9 cellular contexts compared by ENCODE assay signal in the genomic region with DNA sequence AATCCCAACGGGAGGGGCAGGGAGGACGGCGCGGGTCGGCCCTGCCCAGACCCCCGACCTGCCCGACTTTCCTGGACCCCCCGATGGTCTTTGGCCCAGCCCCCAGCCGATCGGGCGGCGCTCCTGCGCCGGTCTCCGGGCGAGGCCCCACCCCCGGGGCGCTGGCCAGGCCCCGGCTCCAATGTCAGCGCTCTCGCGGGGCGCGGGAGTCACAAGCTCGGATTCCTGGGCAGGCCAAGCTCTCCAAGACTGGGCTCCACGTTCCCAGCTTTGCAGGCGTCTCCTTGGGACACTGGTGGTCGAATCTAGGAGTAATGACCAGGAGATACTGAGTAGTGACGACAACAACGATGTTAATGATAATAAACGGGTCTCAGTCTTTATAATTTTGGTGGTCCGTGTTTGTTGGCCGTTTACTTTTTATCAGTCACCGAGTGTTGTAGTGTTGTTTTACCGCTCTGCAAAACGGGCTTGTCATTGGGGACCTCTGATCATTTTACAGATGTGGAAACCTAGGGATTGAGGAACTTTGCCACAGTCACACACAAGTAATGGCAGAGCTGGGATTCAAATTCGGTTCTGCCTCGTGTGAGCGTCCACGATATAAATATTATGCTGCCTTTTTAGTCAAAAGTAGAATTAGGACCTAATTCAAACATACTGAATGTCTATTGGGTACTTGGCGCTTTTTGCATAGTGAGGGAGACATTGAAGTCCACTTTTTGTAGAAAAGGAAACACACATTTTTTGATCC. TPM values are rescaled to one million over a fixed set of nuclear protein-coding genes. Genes with fewer than 3 reads are reported as not detected.
DNase-seq lines count a peak whose midpoint lies in the region; ATAC-seq and TF ChIP-seq lines count a peak whose summit lies in the region.
"Had no signal": no experiment of that assay in that cellular context is flagged by ENCODE, and none has a peak within 500 bp of the region (broad histone marks: within the 10 kb centered on the region; RNA-seq: fewer than 3 reads in every experiment).

No MANE protein-coding gene starts in this region.

- no peaks in the 10 kb centered on the region for H3K27me3 Mint-ChIP-seq in activated CD4-positive, alpha-beta memory T cell treated with anti-CD3 and anti-CD28 coated beads, Interleukin-2, amount 10 ng/mL, durations not matched to agents 7 days and 5 days
- peaks cover 12% of the 10 kb centered on the region for H3K27me3 Mint-ChIP-seq in endothelial cell (ENCODE audit: unreplicated experiment)

- ATAC-seq in Right ventricle myocardium inferior (peak; percentile 79), HG02884 (IDR thresholded peaks at IDR 0.05; ENCODE audit: unreplicated experiment) (peak; percentile 29), mucosa of descending colon (peak; percentile 84)

- no peak for TF ChIP-seq CTCF in endothelial cell (IDR thresholded peaks at IDR 0.05; ENCODE audit: unreplicated experiment)
- no peak for TF ChIP-seq CTCF in mucosa of descending colon (IDR thresholded peaks at IDR 0.05)

- CTCF ChIA-PET in activated CD4-positive, alpha-beta memory T cell treated with anti-CD3 and anti-CD28 coated beads, Interleukin-2, amount 10 ng/mL, durations not matched to agents 7 days and 5 days (lab: Charles Lee) = interaction anchor here (0.9 to 1.3 kb wide), 3 partner anchors 9 to 61 kb away, joined by 4 to 14 read pairs (median 4); no protein-coding TSS in a partner anchor

- peak overlapping the region; percentile 85 for H3K27ac Mint-ChIP-seq in activated CD4-positive, alpha-beta memory T cell treated with anti-CD3 and anti-CD28 coated beads, Interleukin-2, amount 10 ng/mL, durations not matched to agents 7 days and 5 days
- H3K27ac Mint-ChIP-seq in endothelial cell (ENCODE audit: unreplicated experiment) = peak overlapping the region; percentile 96

- intact Hi-C loops in Right ventricle myocardium inferior (cut with DNase I) = no loop called here
- intact Hi-C loops in cardiac septum (cut with DNase I) = no loop called here
- intact Hi-C loops in mucosa of descending colon (cut with DNase I, micrococcal nuclease) = loop anchor here in 1 of 2 donors (10.0 kb wide), 1 partner anchor 61 kb away; the partner anchor contains the start of genes DNASE2 and KLF1

- H3K9me3 Mint-ChIP-seq in activated CD4-positive, alpha-beta memory T cell treated with anti-CD3 and anti-CD28 coated beads, Interleukin-2, amount 10 ng/mL, durations not matched to agents 7 days and 5 days = no peaks in the 10 kb centered on the region
- H3K9me3 Mint-ChIP-seq in endothelial cell (ENCODE audit: unreplicated experiment) = no peaks in the 10 kb centered on the region

- POLR2A ChIA-PET in activated CD4-positive, alpha-beta memory T cell treated with anti-CD3 and anti-CD28 coated beads, Interleukin-2, amount 10 ng/mL, durations not matched to agents 7 days and 5 days (lab: Charles Lee) = interaction anchor here (0.6 to 5.4 kb wide), 7 partner anchors 9 to 154 kb away, joined by 3 to 43 read pairs (median 9); partner anchors contain the start of genes CALR, DNASE2, FARSA and GADD45GIP1

- peak overlapping the region; percentile 80 for H3K4me3 ChIP-seq in mucosa of descending colon

- DNase-seq in Right ventricle myocardium inferior (ENCODE audit: missing footprints) (peak; percentile 83), cardiac septum (ENCODE audit: low spot score) (no peak), NCI-H2196 (lab: John Stamatoyannopoulos, UW; ENCODE audit: unreplicated experiment) (peak; percentile 46), endothelial cell (ENCODE audit: low spot score) (peak; percentile 87), mucosa of descending colon (peak; percentile 75 to 84 (median 84)), stromal cell of bone marrow (ENCODE audit: low read depth) (peak; percentile 62)
- DNase-seq in activated CD4-positive, alpha-beta memory T cell treated with anti-CD3 and anti-CD28 coated beads, Interleukin-2, amount 10 ng/mL, durations not matched to agents 7 days and 5 days = peak; percentile 61

- no peaks in the 10 kb centered on the region for H3K9me3 ChIP-seq in mucosa of descending colon

- peaks cover 17% of the 10 kb centered on the region for H3K4me1 ChIP-seq in mucosa of descending colon (ENCODE audit: low read depth)

- peaks cover 76% of the 10 kb centered on the region for H3K4me1 Mint-ChIP-seq in activated CD4-positive, alpha-beta memory T cell treated with anti-CD3 and anti-CD28 coated beads, Interleukin-2, amount 10 ng/mL, durations not matched to agents 7 days and 5 days
- H3K4me1 Mint-ChIP-seq in endothelial cell (ENCODE audit: unreplicated experiment) = peaks cover 15% of the 10 kb centered on the region

- H3K36me3 Mint-ChIP-seq in activated CD4-positive, alpha-beta memory T cell treated with anti-CD3 and anti-CD28 coated beads, Interleukin-2, amount 10 ng/mL, durations not matched to agents 7 days and 5 days (ENCODE audit: low read depth) = peaks cover 85% of the 10 kb centered on the region
- H3K36me3 Mint-ChIP-seq in endothelial cell (ENCODE audit: low read depth, unreplicated experiment) = peaks cover 42% of the 10 kb centered on the region

- H3K36me3 ChIP-seq in mucosa of descending colon (ENCODE audit: low read depth) = peaks cover 8% of the 10 kb centered on the region

- peak overlapping the region; percentile 92 for H3K4me3 Mint-ChIP-seq in activated CD4-positive, alpha-beta memory T cell treated with anti-CD3 and anti-CD28 coated beads, Interleukin-2, amount 10 ng/mL, durations not matched to agents 7 days and 5 days
- peak overlapping the region; percentile 95 for H3K4me3 Mint-ChIP-seq in endothelial cell (ENCODE audit: unreplicated experiment)

RNA-seq across cellular contexts. Expression of gene RAD23A, which starts 0.6 kb away (rescaled TPM):
- total RNA-seq in Right ventricle myocardium inferior (171 TPM), cardiac septum (143 TPM), endothelial cell (ENCODE audit: unreplicated experiment) (44.7 TPM), mucosa of descending colon (100 to 1,000 TPM in 1 of 3 donors, 10 to 100 TPM in 2; 76.4 to 117 (median 81.4) TPM)
- 100 to 1,000 TPM; 119 to 123 TPM for total RNA-seq in activated CD4-positive, alpha-beta memory T cell treated with anti-CD3 and anti-CD28 coated beads, Interleukin-2, amount 10 ng/mL, durations not matched to agents 7 days and 5 days

RNA-seq across cellular contexts. Expression of gene CALR, which starts 7.9 kb away (rescaled TPM):
- total RNA-seq in Right ventricle myocardium inferior (496 TPM), cardiac septum (412 TPM), endothelial cell (ENCODE audit: unreplicated experiment) (963 TPM), mucosa of descending colon (100 to 1,000 TPM; 433 to 945 (median 637) TPM)
- 100 to 1,000 TPM; 640 to 660 TPM for total RNA-seq in activated CD4-positive, alpha-beta memory T cell treated with anti-CD3 and anti-CD28 coated beads, Interleukin-2, amount 10 ng/mL, durations not matched to agents 7 days and 5 days

RNA-seq across cellular contexts. Expression of gene GADD45GIP1, which starts 10.8 kb away (rescaled TPM):
- total RNA-seq in Right ventricle myocardium inferior (33.7 TPM), cardiac septum (23.5 TPM), endothelial cell (ENCODE audit: unreplicated experiment) (20.8 TPM), mucosa of descending colon (10 to 100 TPM in 2 of 3 donors, 1 to 10 TPM in 1; 10.0 to 16.4 (median 14.1) TPM)
- 10 to 100 TPM; 17.5 to 18.4 TPM for total RNA-seq in activated CD4-positive, alpha-beta memory T cell treated with anti-CD3 and anti-CD28 coated beads, Interleukin-2, amount 10 ng/mL, durations not matched to agents 7 days and 5 days

RNA-seq across cellular contexts. Expression of gene FARSA, which starts 12.8 kb away (rescaled TPM):
- total RNA-seq in Right ventricle myocardium inferior = 37.6 TPM
- 36.3 TPM for total RNA-seq in cardiac septum
- total RNA-seq in activated CD4-positive, alpha-beta memory T cell treated with anti-CD3 and anti-CD28 coated beads, Interleukin-2, amount 10 ng/mL, durations not matched to agents 7 days and 5 days = 10 to 100 TPM; 72.4 to 74.9 TPM
- 45.8 TPM for total RNA-seq in endothelial cell (ENCODE audit: unreplicated experiment)
- total RNA-seq in mucosa of descending colon = 10 to 100 TPM; 44.1 to 54.0 (median 48.1) TPM

RNA-seq across cellular contexts. Expression of gene DAND5, which starts 23.1 kb away (rescaled TPM):
- total RNA-seq in Right ventricle myocardium inferior (9.9 TPM), cardiac septum (11.4 TPM), endothelial cell (ENCODE audit: unreplicated experiment) (0.69 TPM), mucosa of descending colon (1 to 10 TPM in 1 of 3 donors, under 1 TPM in 1, not detected in 1; 0.34 to 1.1 TPM)
- under 1 TPM; 0.13 to 0.15 TPM for total RNA-seq in activated CD4-positive, alpha-beta memory T cell treated with anti-CD3 and anti-CD28 coated beads, Interleukin-2, amount 10 ng/mL, durations not matched to agents 7 days and 5 days
- total RNA-seq: subcutaneous adipose tissue had no signal

Comparison
In these comparisons a context has a peak if more than half of its experiments do, and no peak if none do; other contexts are left out.
1. ATAC-seq: peak in every context shown above with its lines; median percentile 84 in mucosa of descending colon; 79 in Right ventricle myocardium inferior; 29 in HG02884.